In the genomic region with DNA sequence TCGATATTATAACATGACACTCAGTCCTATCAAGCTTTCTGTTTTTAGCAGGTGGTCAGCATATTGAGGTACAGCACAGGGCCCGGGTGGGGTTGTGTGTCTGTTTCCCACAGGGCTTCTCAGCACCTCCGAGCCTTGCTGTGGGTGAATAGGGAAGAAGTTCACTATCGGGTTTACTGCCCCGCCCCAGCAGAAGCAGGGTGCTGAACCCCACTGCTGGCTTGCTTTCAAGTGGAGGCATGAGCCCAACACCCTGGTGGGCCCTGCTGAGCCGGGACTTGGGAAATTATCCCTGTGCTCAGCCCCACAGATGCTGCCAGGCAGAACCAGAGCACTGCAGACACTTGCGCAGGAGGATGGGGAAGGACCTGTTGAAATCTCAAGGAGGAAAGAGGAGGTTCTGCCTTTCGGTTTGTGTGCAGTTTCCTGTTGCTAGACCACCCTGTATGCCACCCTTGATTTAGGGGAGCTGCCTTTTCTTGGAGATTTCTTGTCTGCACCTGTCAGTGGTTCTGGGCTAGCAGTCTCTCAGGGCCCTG, we compare ENCODE assay signal across 25 cellular contexts.
A peak's percentile ranks its signal among the peaks of the same experiment; 100 is the strongest.
DNase-seq lines count a peak whose midpoint lies in the region; FAIRE-seq and TF ChIP-seq lines count a peak whose summit lies in the region.
"Had no signal": no experiment of that assay in that cellular context is flagged by ENCODE, and none has a peak within 500 bp of the region (broad histone marks: within the 10 kb centered on the region; RNA-seq: fewer than 3 reads in every experiment).

No MANE protein-coding gene starts in this region.

- H3K4me3 ChIP-seq in sigmoid colon = no peak overlapping the region
- H3K4me3 ChIP-seq: BLaER1, GM12878 had no signal

- H3K4me1 ChIP-seq in sigmoid colon = no peaks in the 10 kb centered on the region
- H3K4me1 ChIP-seq: BE2C, BLaER1 had no signal

- 79 to 88% methylated on average over 8 of the region's 8 CpGs for WGBS in sigmoid colon, 2 donors

- intact Hi-C loops in posterior vena cava (cut with DNase I) (no loop called here), sigmoid colon (cut with DNase I) (no loop called here)

- FAIRE-seq in urothelium cell line (lab: Jason Lieb, UNC) = no peak
- FAIRE-seq: A204.1, GM12878, GM12892, GM18507 had no signal

- peaks cover 0 to 13% (median 5%) of the 10 kb centered on the region in 4 donors for H3K9me3 ChIP-seq in sigmoid colon
- H3K9me3 ChIP-seq: BE2C had no signal

- TF ChIP-seq POLR2A in sigmoid colon (IDR thresholded peaks at IDR 0.05) = no peak

- H3K36me3 ChIP-seq in sigmoid colon = no peaks in the 10 kb centered on the region
- H3K36me3 ChIP-seq: BE2C, BLaER1 had no signal

- no peak for TF ChIP-seq EP300 in sigmoid colon (IDR thresholded peaks at IDR 0.05)

- H3K27me3 ChIP-seq in sigmoid colon = no peaks in the 10 kb centered on the region
- H3K27me3 ChIP-seq: BE2C, BLaER1 had no signal

- no peak for TF ChIP-seq CTCF in sigmoid colon (IDR thresholded peaks at IDR 0.05)

- DNase-seq in mesenteric fat pad (ENCODE audit: low spot score) (peak; percentile 59), posterior vena cava (ENCODE audit: low spot score) (peak; percentile 70), sigmoid colon (peak; percentile 54), hippocampal formation (lab: John Stamatoyannopoulos, UW) (no peak), urothelium cell line (ENCODE audit: low spot score) (no peak)
- DNase-seq: 8988T; ACHN; BE2C; C1 segment of cervical spinal cord; CD4-positive, alpha-beta memory T cell; CD4-positive, CD25-positive, alpha-beta regulatory T cell; CD8-positive, alpha-beta memory T cell; COR-L47; DMS 273 treated with DMSO at 0.1 percent for 48 hours; DMS153; DMS53; DMS79; DND-41; EL; GDM1 had no signal

- H3K27ac ChIP-seq in sigmoid colon = no peak overlapping the region
- H3K27ac ChIP-seq: BLaER1 had no signal

Comparison
In these comparisons a context has a peak if more than half of its experiments do, and no peak if none do; other contexts are left out.
1. DNase-seq: peak in mesenteric fat pad (single experiment), posterior vena cava (single experiment) and sigmoid colon (single experiment); none in hippocampal formation (0 of 2) and urothelium cell line (single experiment).